ENCODE assay signal across 22 cellular contexts in the genomic region with DNA sequence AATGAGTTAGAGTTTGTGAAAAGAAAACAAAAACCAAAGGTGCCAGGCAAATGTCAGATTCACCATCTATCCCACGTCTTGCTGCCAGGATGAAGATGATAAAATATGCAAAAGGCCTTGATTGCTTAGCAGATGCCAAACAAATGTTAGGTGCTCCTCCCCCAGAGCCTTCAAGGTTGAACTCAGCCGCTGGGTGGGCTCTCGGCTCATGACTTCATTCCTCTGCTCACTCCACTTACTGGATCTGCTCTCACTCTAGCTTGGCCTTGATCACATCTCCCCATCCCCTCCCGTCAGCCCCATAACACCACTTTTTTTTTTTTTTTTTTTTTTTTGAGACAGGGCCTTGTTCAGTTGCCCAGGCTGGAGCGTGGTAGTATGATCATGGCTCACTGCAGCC. TPM values are rescaled to one million over a fixed set of nuclear protein-coding genes. Genes with fewer than 3 reads are reported as not detected.
DNase-seq lines count a peak whose midpoint lies in the region; ATAC-seq and TF ChIP-seq lines count a peak whose summit lies in the region.
"Had no signal": no experiment of that assay in that cellular context is flagged by ENCODE, and none has a peak within 500 bp of the region (broad histone marks: within the 10 kb centered on the region; RNA-seq: fewer than 3 reads in every experiment).

No MANE protein-coding gene starts in this region.

- H3K79me2 ChIP-seq in PC-3 (ENCODE audit: low read length) (no peaks in the 10 kb centered on the region), smooth muscle cell (ENCODE audit: low read depth) (no peaks in the 10 kb centered on the region)

- H3K4me1 ChIP-seq in PC-3 (ENCODE audit: insufficient read depth, low read length): peaks cover 34% of the 10 kb centered on the region
- H3K4me1 ChIP-seq in RWPE2 (ENCODE audit: insufficient read depth, poor library complexity, severe bottlenecking): peaks cover 11% of the 10 kb centered on the region
- H3K4me1 ChIP-seq in lung (ENCODE audit: control insufficient read depth in 2 of 2, insufficient read depth in 2 of 2, low read length in 2 of 2): no peaks in the 10 kb centered on the region
- H3K4me1 ChIP-seq in spleen: no peaks in the 10 kb centered on the region
- no peaks in the 10 kb centered on the region for H3K4me1 ChIP-seq in smooth muscle cell (ENCODE audit: low read depth)

- H3K4me1 Mint-ChIP-seq in HFFc6 (ENCODE audit: low read depth): 0 out of 2 replicates have a peak, but pooled peaks cover 4% of the 10 kb centered on the region
- H3K4me1 Mint-ChIP-seq: CD4-positive, alpha-beta memory T cell; IgD-negative memory B cell had no signal

- POLR2A ChIA-PET in PC-3 (lab: Charles Lee; ENCODE audit: unreplicated experiment): interaction anchor here (0.9 kb wide), 1 partner anchor 48 kb away, joined by 3 read pairs; no protein-coding TSS in a partner anchor

- H3F3A ChIP-seq in PC-3 (ENCODE audit: low read length, unreplicated experiment): no peaks in the 10 kb centered on the region
- no peaks in the 10 kb centered on the region for H3F3A ChIP-seq in smooth muscle cell (ENCODE audit: low read depth)

- TF ChIP-seq CTCF in PC-3 (conservative IDR thresholded peaks at IDR 0.05; ENCODE audit: low read depth, low read length): no peak
- TF ChIP-seq CTCF in RWPE2 (IDR thresholded peaks at IDR 0.05; ENCODE audit: poor library complexity, severe bottlenecking): no peak
- no peak for TF ChIP-seq CTCF in lung (IDR thresholded peaks at IDR 0.05; ENCODE audit: control extremely low read depth, extremely low read depth)
- no peak for TF ChIP-seq CTCF in spleen (IDR thresholded peaks at IDR 0.05 in 8 of 11, conservative IDR thresholded peaks at IDR 0.05 in 3 of 11)
- no peak for TF ChIP-seq CTCF in HFFc6 (IDR thresholded peaks at IDR 0.05)
- TF ChIP-seq CTCF in smooth muscle cell (IDR thresholded peaks at IDR 0.05; ENCODE audit: borderline replicate concordance, insufficient read depth, poor library complexity, severe bottlenecking): no peak

- no peak for DNase-seq in PC-3
- no peak for DNase-seq in RWPE2 (ENCODE audit: low spot score)
- no peak for DNase-seq in lung (ENCODE audit: low spot score)
- DNase-seq in spleen: peak; percentile 2
- DNase-seq in HFFc6: no peak
- DNase-seq in NAMALWA (ENCODE audit: low spot score): no peak
- no peak for DNase-seq in smooth muscle cell (lab: John Stamatoyannopoulos, UW; ENCODE audit: unreplicated experiment)
- DNase-seq: C1 segment of cervical spinal cord; CD4-positive, alpha-beta memory T cell; DMS53; H9; NCI-H1092; NCI-H187; NCI-H2081 treated with DMSO at 0.1 percent for 48 hours; NCI-H2171; NCI-H510A treated with DMSO at 0.1 percent for 48 hours; NCI-H748 treated with DMSO at 0.1 percent for 48 hours; NK-92 treated with Interleukin-12 subunit alpha and Interleukin-12 subunit beta, amount 100 ng/mL, for 24 hours; SK-N-SH; SW 1271 had no signal

- H3K9me3 ChIP-seq in PC-3 (ENCODE audit: low read length) (no peaks in the 10 kb centered on the region), RWPE2 (ENCODE audit: severe bottlenecking) (no peaks in the 10 kb centered on the region), lung (ENCODE audit: control insufficient read depth in 2 of 2, insufficient read depth in 1 of 2, low read length in 1 of 2) (no peaks in the 10 kb centered on the region), spleen (no peaks in the 10 kb centered on the region), smooth muscle cell (replicated peaks; ENCODE audit: low read depth) (no peaks in the 10 kb centered on the region)
- H3K9me3 ChIP-seq: SK-N-SH had no signal

- H3K27ac ChIP-seq in PC-3 (ENCODE audit: low read length) (peak overlapping the region; percentile 81), RWPE2 (ENCODE audit: poor library complexity, severe bottlenecking) (peak overlapping the region; percentile 34), lung (ENCODE audit: low read depth in 1 of 2, low read length in 1 of 2) (no peak overlapping the region), spleen (no peak overlapping the region), smooth muscle cell (ENCODE audit: low read depth) (no peak overlapping the region)

- H3K4me3 Mint-ChIP-seq in HFFc6: no peak overlapping the region
- H3K4me3 Mint-ChIP-seq: CD4-positive, alpha-beta memory T cell; H9; IgD-negative memory B cell had no signal

- intact Hi-C loops in PC-3 (cut with micrococcal nuclease): no loop called here
- intact Hi-C loops in spleen (cut with DNase I; ENCODE audit: low total_unique reads): no loop called here

- no peaks in the 10 kb centered on the region for H3K36me3 Mint-ChIP-seq in HFFc6 (ENCODE audit: low read depth)
- H3K36me3 Mint-ChIP-seq: CD4-positive, alpha-beta memory T cell had no signal

- TF ChIP-seq POLR2A in spleen (IDR thresholded peaks at IDR 0.05): no peak

- WGBS in lung, 2 donors: 88 to 99% methylated on average over 5 of the region's 5 CpGs
- WGBS in spleen, 5 donors: 66 to 91% (median 71%) methylated on average over 5 of the region's 5 CpGs
- WGBS in smooth muscle cell (ENCODE audit: low lambda C conversion rate): 62% methylated on average over 5 of the region's 5 CpGs

- no peak overlapping the region for H2AFZ ChIP-seq in PC-3 (ENCODE audit: low read length)
- H2AFZ ChIP-seq in smooth muscle cell (ENCODE audit: low read depth): no peak overlapping the region

- CTCF ChIA-PET in PC-3 (lab: Charles Lee): no interaction called here

- H3K4me3 ChIP-seq in PC-3 (ENCODE audit: low read length): no peak overlapping the region
- no peak overlapping the region for H3K4me3 ChIP-seq in RWPE2 (ENCODE audit: severe bottlenecking)
- H3K4me3 ChIP-seq in lung: no peak overlapping the region
- no peak overlapping the region for H3K4me3 ChIP-seq in spleen
- H3K4me3 ChIP-seq in smooth muscle cell: no peak overlapping the region

- H3K4me2 ChIP-seq in PC-3 (ENCODE audit: low read length) (peak overlapping the region; percentile 45), smooth muscle cell (no peak overlapping the region)
- H3K4me2 ChIP-seq: SK-N-SH had no signal

- H4K20me1 ChIP-seq in PC-3 (ENCODE audit: low read length): no peaks in the 10 kb centered on the region
- no peaks in the 10 kb centered on the region for H4K20me1 ChIP-seq in smooth muscle cell (ENCODE audit: low read depth)

- ATAC-seq in PC-3 (no peak), RWPE2 (ENCODE audit: low read depth) (no peak), lung (ENCODE audit: insufficient read depth, low FRiP score) (peak; percentile 19)

- peak overlapping the region; percentile 42; the same call in 1 of the 2 replicates for H3K9ac ChIP-seq in PC-3 (ENCODE audit: low read length)
- H3K9ac ChIP-seq in smooth muscle cell (ENCODE audit: low read depth): no peak overlapping the region
- H3K9ac ChIP-seq: SK-N-SH had no signal

- H3K27ac Mint-ChIP-seq in HFFc6: no peak overlapping the region
- H3K27ac Mint-ChIP-seq: CD4-positive, alpha-beta memory T cell; IgD-negative memory B cell had no signal

- BruUV-seq in PC-3 (replicated peaks; lab: Mats Ljungman, UMichigan): no TSS peak

- H3K9me3 Mint-ChIP-seq in HFFc6: no peaks in the 10 kb centered on the region
- H3K9me3 Mint-ChIP-seq: CD4-positive, alpha-beta memory T cell had no signal

- no peaks in the 10 kb centered on the region for H3K27me3 ChIP-seq in PC-3 (ENCODE audit: low read length)
- no peaks in the 10 kb centered on the region for H3K27me3 ChIP-seq in RWPE2 (ENCODE audit: insufficient read depth, poor library complexity, severe bottlenecking)
- H3K27me3 ChIP-seq in lung (ENCODE audit: control insufficient read depth, insufficient read depth): no peaks in the 10 kb centered on the region
- no peaks in the 10 kb centered on the region for H3K27me3 ChIP-seq in spleen (replicated peaks in 1 of 7)
- H3K27me3 ChIP-seq in smooth muscle cell (ENCODE audit: low read depth): no peaks in the 10 kb centered on the region

- no peaks in the 10 kb centered on the region for H3K9me2 ChIP-seq in PC-3 (replicated peaks; ENCODE audit: low read length)
- H3K9me2 ChIP-seq: SK-N-SH had no signal

- peaks cover 5% of the 10 kb centered on the region for H3K27me3 Mint-ChIP-seq in HFFc6 (ENCODE audit: insufficient read depth)
- H3K27me3 Mint-ChIP-seq: CD4-positive, alpha-beta memory T cell; IgD-negative memory B cell had no signal

- H3K36me3 ChIP-seq in PC-3 (ENCODE audit: low read depth, low read length) (no peaks in the 10 kb centered on the region), RWPE2 (ENCODE audit: low read depth) (no peaks in the 10 kb centered on the region), lung (ENCODE audit: control insufficient read depth in 2 of 2, insufficient read depth in 2 of 2, low read length in 2 of 2) (no peaks in the 10 kb centered on the region), spleen (no peaks in the 10 kb centered on the region), smooth muscle cell (ENCODE audit: low read depth) (no peaks in the 10 kb centered on the region)

RNA-seq across cellular contexts. Expression of gene SH2D6, which starts 38.5 kb away (rescaled TPM):
- 0.12 TPM in 1 of 2 replicates, not detected in the other for total RNA-seq in PC-3 (2014; rRNA removed)
- under 1 TPM; 0.37 to 0.74 TPM for total RNA-seq in lung
- under 1 TPM; 0.14 to 0.69 TPM for polyA plus RNA-seq in lung
- total RNA-seq in spleen: under 1 TPM in 1 of 7 donors, not detected in 6; 0.94 TPM
- under 1 TPM in 1 of 3 donors, not detected in 2; 0.20 TPM for polyA plus RNA-seq in spleen
- total RNA-seq in HFFc6 (2021; fragmentation: NEBNext Ultra II Directional; extraction: Animal tissue kit (Norgen Biotek cat#: 25700)): under 1 TPM in 3 of 6 experiments, not detected in 3; 0.25 to 0.52 (median 0.37) TPM
- total RNA-seq in smooth muscle cell: not detected in 2 replicates
- polyA plus RNA-seq in smooth muscle cell: not detected in 2 replicates
- total RNA-seq: G401 had no signal
- polyA plus RNA-seq: CD4-positive, alpha-beta memory T cell; IgD-negative memory B cell had no signal

RNA-seq across cellular contexts. Expression of gene CAPG, which starts 46.9 kb away (rescaled TPM):
- total RNA-seq in PC-3 (2014; rRNA removed) (221 and 260 TPM in 2 replicates), lung (100 to 1,000 TPM in 1 of 2 donors, 10 to 100 TPM in 1; 53.2 to 393 TPM), spleen (10 to 100 TPM; 31.1 to 62.6 (median 47.1) TPM), smooth muscle cell (50.1 and 51.6 TPM in 2 replicates)
- polyA plus RNA-seq in lung (100 to 1,000 TPM; 387 to 415 TPM), spleen (100 to 1,000 TPM in 2 of 3 donors, 10 to 100 TPM in 1; 74.6 to 196 (median 115) TPM), smooth muscle cell (96.2 and 183 TPM in 2 replicates)
- total RNA-seq in HFFc6 (2021; fragmentation: NEBNext Ultra II Directional; extraction: Animal tissue kit (Norgen Biotek cat#: 25700)): 10 to 100 TPM; 10.7 to 49.6 (median 13.6) TPM

Comparison
In these comparisons a context has a peak if more than half of its experiments do, and no peak if none do; other contexts are left out.
1. H3K27ac ChIP-seq: peak in PC-3 (single experiment) and RWPE2 (single experiment); none in lung (0 of 2), spleen (0 of 8) and smooth muscle cell (single experiment).